ENCODE assay signal across 2 cellular contexts in genomic region chr16:16158082-16158658, GRCh38.
TF ChIP-seq lines count a peak whose summit lies in the region.

No MANE protein-coding gene starts in this region.

TF ChIP-seq in IMR-90, 13 proteins besides CTCF, POLR2A, EP300 and RAD21 (continued from another document):
- no peak for TF ChIP-seq ELK1 (IDR thresholded peaks at IDR 0.05; ENCODE audit: borderline replicate concordance, low read depth, low read length)
- TF ChIP-seq CEBPB (IDR thresholded peaks at IDR 0.05; ENCODE audit: low read depth, low read length) = no peak
- TF ChIP-seq RFX5 (IDR thresholded peaks at IDR 0.05; ENCODE audit: low read depth, low read length) = no peak
- TF ChIP-seq CHD1 (IDR thresholded peaks at IDR 0.05; ENCODE audit: low read depth, low read length) = no peak

TF ChIP-seq in K562, 482 proteins besides CTCF, POLR2A, EP300 and RAD21 (continued from another document):
- no peak for TF ChIP-seq TFE3 (CRISPR knock-in tag; IDR thresholded peaks at IDR 0.05)
- 0 out of 2 replicates have a peak, but pooled peaks have one; percentile 19 for TF ChIP-seq EHMT2 (IDR thresholded peaks at IDR 0.05)
- no peak for TF ChIP-seq PHF20 (IDR thresholded peaks at IDR 0.05; ENCODE audit: partially characterized antibody)
- TF ChIP-seq MCM3 (IDR thresholded peaks at IDR 0.05) = no peak
- no peak for TF ChIP-seq BCLAF1 (IDR thresholded peaks at IDR 0.05; ENCODE audit: borderline replicate concordance in 1 of 2, control insufficient read depth in 1 of 2, low read depth in 2 of 2, low read length in 1 of 2)
- no peak for TF ChIP-seq PHF8 (IDR thresholded peaks at IDR 0.05; ENCODE audit: borderline replicate concordance, low read length)
